11 cellular contexts compared by ENCODE assay signal in genomic region chr17:69166957-69167356, GRCh38. TPM values are rescaled to one million over a fixed set of nuclear protein-coding genes. Genes with fewer than 3 reads are reported as not detected.
"Had no signal": no experiment of that assay in that cellular context is flagged by ENCODE, and none has a peak within 500 bp of the region (broad histone marks: within the 10 kb centered on the region; RNA-seq: fewer than 3 reads in every experiment).

No MANE protein-coding gene starts in this region.

- H3K4me3 Mint-ChIP-seq: HFFc6, IgD-negative memory B cell had no signal

- ATAC-seq: HCT116, HepG2 had no signal

- DNase-seq: GM23248, GOT3, H7, HFFc6, KBM-7 had no signal

- H3K4me3 ChIP-seq: GM23248, HAP-1 had no signal

- H3K27ac Mint-ChIP-seq: HFFc6, IgD-negative memory B cell had no signal

- H3K9me3 Mint-ChIP-seq: HFFc6 had no signal

- H3K27me3 Mint-ChIP-seq: IgD-negative memory B cell had no signal

RNA-seq across cellular contexts. Expression of gene ABCA6, which starts 25.3 kb away (rescaled TPM):
- total RNA-seq: H4, H7, HT1080 had no signal
